Comparison of ENCODE assay signal across 9 cellular contexts in genomic region chr16:58960034-58960433, GRCh38.
"Had no signal": no experiment of that assay in that cellular context is flagged by ENCODE, and none has a peak within 500 bp of the region (broad histone marks: within the 10 kb centered on the region; RNA-seq: fewer than 3 reads in every experiment).

No MANE protein-coding gene starts in this region.

- H3K36me3 ChIP-seq: HAP-1 had no signal

- H3K27ac Mint-ChIP-seq: IgD-negative memory B cell had no signal

- H3K4me2 ChIP-seq: KMS-11 had no signal

- H3K4me1 ChIP-seq: HAP-1 had no signal

- H3K4me3 ChIP-seq: GM23248, HAP-1 had no signal

- H3K27ac ChIP-seq: GM23248, HL-60, KMS-11 had no signal

- DNase-seq: GM23248, Karpas-422, KBM-7 had no signal

- H3K9ac ChIP-seq: GM23248, KMS-11 had no signal

- H3K36me3 Mint-ChIP-seq: IgD-negative memory B cell had no signal

- ATAC-seq: HCT116, HepG2 had no signal

- H3K4me3 Mint-ChIP-seq: IgD-negative memory B cell had no signal

- FAIRE-seq: HepG2 had no signal

- H2AFZ ChIP-seq: GM23248 had no signal

- H3K9me3 ChIP-seq: HAP-1 had no signal
